ENCODE assay signal across 2 cellular contexts in the genomic region with DNA sequence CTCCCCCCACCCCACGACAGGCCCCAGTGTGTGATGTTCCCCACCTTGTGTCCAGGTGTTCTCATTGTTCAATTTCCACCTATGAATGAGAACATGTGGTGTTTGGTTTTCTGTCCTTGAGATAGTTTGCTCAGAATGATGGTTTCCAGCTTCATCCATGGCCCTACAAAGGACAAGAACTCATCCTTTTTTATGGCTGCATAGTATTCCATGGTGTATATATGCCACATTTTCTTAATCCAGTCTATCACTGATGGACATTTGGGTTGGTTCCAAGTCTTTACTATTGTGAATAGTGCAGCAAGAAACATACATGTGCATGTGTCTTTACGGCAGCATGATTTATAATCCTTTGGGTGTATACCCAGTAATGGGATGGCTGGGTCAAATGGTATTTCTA. TPM values are rescaled to one million over a fixed set of nuclear protein-coding genes. Genes with fewer than 3 reads are reported as not detected.
"Had no signal": no experiment of that assay in that cellular context is flagged by ENCODE, and none has a peak within 500 bp of the region (broad histone marks: within the 10 kb centered on the region; RNA-seq: fewer than 3 reads in every experiment).

No MANE protein-coding gene starts in this region.

RNA-seq across cellular contexts. Expression of gene XK, which starts 34.7 kb away (rescaled TPM):
- total RNA-seq: SJCRH30 had no signal
- polyA plus RNA-seq: SK-N-SH had no signal
